In genomic region chr14:30861200-30861599, GRCh38 we compare ENCODE assay signal across 21 cellular contexts. TPM values are rescaled to one million over a fixed set of nuclear protein-coding genes. Genes with fewer than 3 reads are reported as not detected.
DNase-seq lines count a peak whose midpoint lies in the region; ATAC-seq, FAIRE-seq and TF ChIP-seq lines count a peak whose summit lies in the region.
"Had no signal": no experiment of that assay in that cellular context is flagged by ENCODE, and none has a peak within 500 bp of the region (broad histone marks: within the 10 kb centered on the region; RNA-seq: fewer than 3 reads in every experiment).

No MANE protein-coding gene starts in this region.

- H3K4me1 Mint-ChIP-seq in stimulated activated effector memory CD8-positive, alpha-beta T cell treated with anti-CD3 and anti-CD28 coated beads, Interleukin-12 subunit alpha, Interleukin-12 subunit beta, amount 100 ng/mL, for 72 hours: no peaks in the 10 kb centered on the region

- 6% methylated on average over 1 of the region's 1 CpG for whole genome bisulfite sequencing in HepG2 (ENCODE audit: low lambda C conversion rate)

- peaks cover 0 to 28% of the 10 kb centered on the region in 2 experiments; a peak in 3 of 5 replicates for H3K27me3 ChIP-seq in HepG2 (ENCODE audit: control insufficient read depth in 1 of 2, insufficient read depth in 2 of 2, low read length in 2 of 2)
- H3K27me3 ChIP-seq: BLaER1 had no signal

- no peaks in the 10 kb centered on the region for H3K36me3 Mint-ChIP-seq in stimulated activated effector memory CD8-positive, alpha-beta T cell treated with anti-CD3 and anti-CD28 coated beads, Interleukin-12 subunit alpha, Interleukin-12 subunit beta, amount 100 ng/mL, for 72 hours

- H3K36me3 ChIP-seq in HepG2 (replicated peaks in 1 of 2; ENCODE audit: control insufficient read depth in 1 of 2, insufficient read depth in 2 of 2, low read length in 2 of 2): no peaks in the 10 kb centered on the region
- H3K36me3 ChIP-seq: BLaER1 had no signal

- no peak overlapping the region for H3K9ac ChIP-seq in HepG2 (ENCODE audit: insufficient read depth, low read depth, low read length)
- H3K9ac ChIP-seq: BLaER1, KMS-11 had no signal

- peak; percentile 46 for ATAC-seq in stimulated activated effector memory CD8-positive, alpha-beta T cell treated with anti-CD3 and anti-CD28 coated beads, Interleukin-12 subunit alpha, Interleukin-12 subunit beta, amount 100 ng/mL, for 72 hours
- no peak for ATAC-seq in HepG2
- ATAC-seq: A549, Panc1 had no signal

- H3K4me3 ChIP-seq in foreskin fibroblast (ENCODE audit: low read depth in 1 of 2, low read length in 2 of 2) (no peak overlapping the region), HepG2 (replicated peaks in 1 of 3; ENCODE audit: insufficient read depth in 1 of 3, low read depth in 2 of 3, low read length in 3 of 3) (no peak overlapping the region)
- H3K4me3 ChIP-seq: A549, BLaER1 had no signal

- H3K9me3 ChIP-seq in HepG2 (ENCODE audit: low read length): no peaks in the 10 kb centered on the region
- H3K9me3 ChIP-seq: A549, BLaER1 had no signal

- H3K27ac Mint-ChIP-seq in stimulated activated effector memory CD8-positive, alpha-beta T cell treated with anti-CD3 and anti-CD28 coated beads, Interleukin-12 subunit alpha, Interleukin-12 subunit beta, amount 100 ng/mL, for 72 hours: no peak overlapping the region
- H3K27ac Mint-ChIP-seq: HFFc6 had no signal

- intact Hi-C loops in HepG2 (cut with micrococcal nuclease; ENCODE audit: unreplicated experiment): no loop called here

- no peak for TF ChIP-seq RAD21 in HepG2 (CRISPR knock-in tag; IDR thresholded peaks at IDR 0.05)

- FAIRE-seq in HepG2 (lab: Jason Lieb, UNC): no peak
- FAIRE-seq: A549, D721Med, H54 had no signal

- no peak for TF ChIP-seq POLR2A in HepG2 (IDR thresholded peaks at IDR 0.05; ENCODE audit: insufficient read depth in 1 of 2, low read depth in 2 of 2, low read length in 2 of 2)

- TF ChIP-seq CTCF in foreskin fibroblast (IDR thresholded peaks at IDR 0.05; ENCODE audit: low read depth, low read length) (no peak), HepG2 (CRISPR knock-in tag; IDR thresholded peaks at IDR 0.05) (no peak)

- CTCF ChIA-PET in HepG2 (lab: Yijun Ruan, JAX; ENCODE audit: low intra/inter-chr PET ratio, low total read pairs): no interaction called here

- H3K9me3 Mint-ChIP-seq in stimulated activated effector memory CD8-positive, alpha-beta T cell treated with anti-CD3 and anti-CD28 coated beads, Interleukin-12 subunit alpha, Interleukin-12 subunit beta, amount 100 ng/mL, for 72 hours: no peaks in the 10 kb centered on the region
- H3K9me3 Mint-ChIP-seq: HFFc6 had no signal

- H3K79me2 ChIP-seq in HepG2 (ENCODE audit: insufficient read depth, low read length): no peaks in the 10 kb centered on the region

- peaks cover 7% of the 10 kb centered on the region; the same call in 1 of the 2 replicates for H3K4me1 ChIP-seq in HepG2 (ENCODE audit: insufficient read depth, low read length)
- H3K4me1 ChIP-seq: A549 had no signal

- no peak overlapping the region for H3K4me3 Mint-ChIP-seq in stimulated activated effector memory CD8-positive, alpha-beta T cell treated with anti-CD3 and anti-CD28 coated beads, Interleukin-12 subunit alpha, Interleukin-12 subunit beta, amount 100 ng/mL, for 72 hours
- H3K4me3 Mint-ChIP-seq: HFFc6 had no signal

- DNase-seq in GF-D8 (lab: John Stamatoyannopoulos, UW) (peak; percentile 60), MV-4-11 (lab: John Stamatoyannopoulos, UW) (peak; percentile 85), SIG-M5 treated with dmso at 0.1 percent for 504 hours (lab: John Stamatoyannopoulos, UW; ENCODE audit: unreplicated experiment) (peak; percentile 83), iPS-NIHi11 (ENCODE audit: low spot score) (no peak), foreskin fibroblast (no peak), HepG2 (ENCODE audit: low spot score) (no peak)
- DNase-seq in stimulated activated effector memory CD8-positive, alpha-beta T cell treated with anti-CD3 and anti-CD28 coated beads, Interleukin-12 subunit alpha, Interleukin-12 subunit beta, amount 100 ng/mL, for 72 hours (ENCODE audit: low spot score in 2 of 2): no peak
- DNase-seq in central memory CD4-positive, alpha-beta T cell: no peak
- DNase-seq: DMS79, HFFc6, NCI-H1105 treated with DMSO at 0.1 percent for 48 hours, NCI-H1694, NCI-H2081 treated with DMSO at 0.1 percent for 48 hours, NCI-H510A, NCI-H82 had no signal

- H4K20me1 ChIP-seq in HepG2 (ENCODE audit: insufficient read depth, low read length): no peaks in the 10 kb centered on the region
- H4K20me1 ChIP-seq: BLaER1 had no signal

- no peak overlapping the region for H3K27ac ChIP-seq in HepG2 (ENCODE audit: extremely low read length, insufficient read depth, low read length)
- H3K27ac ChIP-seq: A549, BLaER1, KMS-11 had no signal

- POLR2A ChIA-PET in HepG2 (lab: Yijun Ruan, JAX): no interaction called here

- in situ Hi-C loops in HepG2 (cut with HindIII; ENCODE audit: extremely low pct_ligation_motif_present, low pct_unique_long_range_greater_than_20kb): no loop called here

- no TSS peak for BruUV-seq in HepG2 (replicated peaks; lab: Mats Ljungman, UMichigan)

- TF ChIP-seq EP300 in HepG2 (IDR thresholded peaks at IDR 0.05; ENCODE audit: low read depth in 2 of 2, low read length in 2 of 2) (no peak), HepG2 (CRISPR knock-in tag; IDR thresholded peaks at IDR 0.05; ENCODE audit: borderline replicate concordance) (no peak)

- no peak overlapping the region for H3K4me2 ChIP-seq in HepG2 (ENCODE audit: low read depth, low read length)
- H3K4me2 ChIP-seq: A549, BLaER1, KMS-11 had no signal

- H2AFZ ChIP-seq in HepG2 (ENCODE audit: low read length): no peak overlapping the region

TF ChIP-seq in HepG2, 621 proteins besides CTCF, POLR2A, EP300 and RAD21:
- TF ChIP-seq IRF9 (CRISPR knock-in tag; IDR thresholded peaks at IDR 0.05; ENCODE audit: borderline replicate concordance): no peak

RNA-seq across cellular contexts. Expression of gene COCH, which starts 13.2 kb away (rescaled TPM):
- total RNA-seq in HepG2 (2016; rRNA removed; fragmentation: Illumina TruSeq; extraction: Trizol): 46.1 and 79.3 TPM in 2 replicates
- 42.7 and 44.5 TPM in 2 replicates for total RNA-seq in HepG2 (2016; cell fraction: cytosol; rRNA removed; fragmentation: Illumina TruSeq; extraction: Trizol; ENCODE audit: low read depth)
- total RNA-seq in HepG2 (2016; cell fraction: insoluble cytoplasmic fraction; rRNA removed; fragmentation: Illumina TruSeq; extraction: Trizol): 44.2 and 82.2 TPM in 2 replicates
- 35.2 and 37.4 TPM in 2 replicates for total RNA-seq in HepG2 (2016; cell fraction: membrane; rRNA removed; fragmentation: Illumina TruSeq; extraction: Trizol)
- total RNA-seq in HepG2 (2016; cell fraction: nucleus; rRNA removed; fragmentation: Illumina TruSeq; extraction: Trizol): 75.5 and 83.2 TPM in 2 replicates
- 67.6 and 78.2 TPM in 2 replicates for polyA plus RNA-seq in HepG2 (2011; rRNA removed)
- polyA plus RNA-seq in HepG2 (2011; cell fraction: cytosol; rRNA removed): 46.8 and 61.9 TPM in 2 replicates
- polyA plus RNA-seq in HepG2 (2011; cell fraction: nucleus; rRNA removed): 41.4 and 44.4 TPM in 2 replicates
- polyA plus RNA-seq in HepG2 (2012): 42.1 and 46.5 TPM in 2 replicates
- 14.6 and 14.7 TPM in 2 replicates for polyA plus RNA-seq in HepG2 (2016; cell fraction: cytosol; fragmentation: Illumina TruSeq; extraction: Trizol; ENCODE audit: low read depth)
- 44.3 and 45.7 TPM in 2 replicates for polyA plus RNA-seq in HepG2 (2016; cell fraction: insoluble cytoplasmic fraction; fragmentation: Illumina TruSeq; extraction: Trizol; ENCODE audit: low read depth)
- 23.3 and 29.1 TPM in 2 replicates for polyA plus RNA-seq in HepG2 (2016; cell fraction: membrane; fragmentation: Illumina TruSeq; extraction: Trizol; ENCODE audit: low read depth)
- polyA plus RNA-seq in HepG2 (2016; cell fraction: nucleus; fragmentation: Illumina TruSeq; extraction: Trizol; ENCODE audit: insufficient read depth, low read depth): 110 and 111 TPM in 2 replicates
- 0.09 and 34.6 TPM in 2 replicates for polyA minus RNA-seq in HepG2 (2011; rRNA and poly(A)+ RNA removed; ENCODE audit: low replicate concordance)
- 40.3 and 42.4 TPM in 2 replicates for polyA minus RNA-seq in HepG2 (2011; cell fraction: cytosol; rRNA and poly(A)+ RNA removed)
- polyA minus RNA-seq in HepG2 (2011; cell fraction: nucleus; rRNA and poly(A)+ RNA removed): 33.0 and 38.3 TPM in 2 replicates
- total RNA-seq: HFFc6 had no signal

Comparison
In these comparisons a context has a peak if more than half of its experiments do, and no peak if none do; other contexts are left out.
1. DNase-seq: peak in GF-D8 (single experiment), MV-4-11 (single experiment) and SIG-M5 treated with dmso at 0.1 percent for 504 hours (single experiment); none in stimulated activated effector memory CD8-positive, alpha-beta T cell treated with anti-CD3 and anti-CD28 coated beads, Interleukin-12 subunit alpha, Interleukin-12 subunit beta, amount 100 ng/mL, for 72 hours (0 of 2), iPS-NIHi11 (single experiment), central memory CD4-positive, alpha-beta T cell (single experiment), foreskin fibroblast (0 of 2) and HepG2 (single experiment).